In genomic region chr3:99774467-99774866, GRCh38 we compare ENCODE assay signal across 1 cellular context.
TF ChIP-seq lines count a peak whose summit lies in the region.

No MANE protein-coding gene starts in this region.

TF ChIP-seq in K562, 482 proteins besides CTCF, POLR2A, EP300 and RAD21 (continued from another document):
- no peak for TF ChIP-seq SMARCA5 (IDR thresholded peaks at IDR 0.05)
- no peak for TF ChIP-seq NFE2L1 (tag; IDR thresholded peaks at IDR 0.05; ENCODE audit: borderline replicate concordance, low read depth)
- no peak for TF ChIP-seq NR2C1 (IDR thresholded peaks at IDR 0.05)
- no peak for TF ChIP-seq NR2C1 (tag; IDR thresholded peaks at IDR 0.05)
- TF ChIP-seq RCOR1 (IDR thresholded peaks at IDR 0.05; ENCODE audit: borderline replicate concordance in 1 of 2, low read depth in 2 of 2, low read length in 2 of 2): no peak
- no peak for TF ChIP-seq CLOCK (CRISPR knock-in tag; IDR thresholded peaks at IDR 0.05; ENCODE audit: borderline replicate concordance)
